ENCODE assay signal across 1 cellular context in genomic region chr11:43924112-43924855, GRCh38.
TF ChIP-seq lines count a peak whose summit lies in the region.

No MANE protein-coding gene starts in this region.

TF ChIP-seq in GM23338, 12 proteins besides CTCF, POLR2A, EP300 and RAD21 (continued from another document):
- TF ChIP-seq POLR2AphosphoS5 (IDR thresholded peaks at IDR 0.05; ENCODE audit: low read depth) (no peak), ETS1 (IDR thresholded peaks at IDR 0.05) (no peak)
